ENCODE assay signal across 8 cellular contexts in the genomic region with DNA sequence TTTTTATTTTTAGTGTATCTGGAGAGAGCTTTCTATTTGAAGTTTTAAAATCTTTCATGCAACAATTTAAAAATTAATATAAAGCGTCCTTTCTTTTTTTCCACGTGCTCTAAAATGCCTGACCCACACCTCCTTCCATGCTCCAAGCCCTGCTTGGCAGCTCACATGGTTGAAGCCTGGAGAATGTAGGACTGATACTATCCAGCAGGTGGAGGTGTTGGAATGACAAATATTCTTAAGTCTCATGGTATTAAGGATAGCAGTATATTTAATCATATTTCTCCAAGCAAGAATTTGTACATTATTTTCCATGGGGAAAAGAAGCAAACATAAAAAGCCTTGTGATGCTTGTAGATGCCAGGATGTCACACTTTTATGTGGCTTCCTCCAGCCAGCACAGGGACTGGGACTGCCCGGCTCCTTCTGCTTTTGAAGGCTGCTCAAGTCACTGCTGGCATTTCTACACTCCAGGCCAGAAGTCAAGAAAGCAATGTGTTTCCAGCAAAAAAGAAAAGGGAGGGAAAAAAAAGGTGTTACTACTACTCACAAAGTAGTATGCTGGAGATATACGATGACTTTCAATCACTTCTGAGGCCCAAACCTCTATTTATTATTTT. TPM values are rescaled to one million over a fixed set of nuclear protein-coding genes. Genes with fewer than 3 reads are reported as not detected.
DNase-seq lines count a peak whose midpoint lies in the region; ATAC-seq, FAIRE-seq and TF ChIP-seq lines count a peak whose summit lies in the region.

No MANE protein-coding gene starts in this region.

- CTCF ChIA-PET in K562 (lab: Yijun Ruan, JAX; ENCODE audit: low intra/inter-chr PET ratio) = interaction anchor here (2.6 kb wide), 1 partner anchor 222 kb away, joined by 32 read pairs; no protein-coding TSS in a partner anchor

- H3K27ac ChIP-seq in K562 (ENCODE audit: extremely low read depth, low read depth, low read length) = no peak overlapping the region

- no peaks in the 10 kb centered on the region for H3K27me3 Mint-ChIP-seq in type B pancreatic cell

- intact Hi-C loops in K562 (cut with micrococcal nuclease) = loop anchor here (2.0 to 10.0 kb wide), 4 partner anchors 48 to 581 kb away; partner anchors contain the start of genes AGR2, ANKMY2 and BZW2

- H3K27ac Mint-ChIP-seq in type B pancreatic cell = no peak overlapping the region

- peak; percentile 65 to 67 for TF ChIP-seq RAD21 in K562 (CRISPR knock-in tag; conservative IDR thresholded peaks at IDR 0.05 in 1 of 2, IDR thresholded peaks at IDR 0.05 in 1 of 2)

- no peak overlapping the region for H3K4me3 Mint-ChIP-seq in type B pancreatic cell

- H3K4me2 ChIP-seq in K562 (ENCODE audit: insufficient read depth, low read length) = no peak overlapping the region

- H3K9me1 ChIP-seq in K562 (ENCODE audit: control insufficient read depth, insufficient read depth, low read length) = no peaks in the 10 kb centered on the region

- FAIRE-seq in K562 (lab: Jason Lieb, UNC) (peak; percentile 73), islet of Langerhans (lab: Jason Lieb, UNC) (peak; percentile 98)

- TF ChIP-seq CTCF in K562 (IDR thresholded peaks at IDR 0.05 in 2 of 3, conservative IDR thresholded peaks at IDR 0.05 in 1 of 3; ENCODE audit: insufficient read depth in 2 of 3, low read depth in 1 of 3, low read length in 3 of 3) = peak; percentile 46 to 69 (median 59)
- TF ChIP-seq CTCF in type B pancreatic cell (conservative IDR thresholded peaks at IDR 0.05) = peak; percentile 74

- H3K4me3 ChIP-seq in K562 = no peak overlapping the region

- POLR2A ChIA-PET in K562 (lab: Yijun Ruan, JAX) = interaction anchor here (1.0 kb wide), 1 partner anchor 567 kb away, joined by 3 read pairs; no protein-coding TSS in a partner anchor

- ATAC-seq in GM21381 (IDR thresholded peaks at IDR 0.05; ENCODE audit: unreplicated experiment) (peak; percentile 49), K562 (peak; percentile 94), GM19452 (IDR thresholded peaks at IDR 0.05; ENCODE audit: unreplicated experiment) (no peak), HG03095 (IDR thresholded peaks at IDR 0.05; ENCODE audit: unreplicated experiment) (no peak)

- WGBS in K562 (ENCODE audit: insufficient coverage, low coverage, missing lambda C conversion rate) = 83% methylated on average over 4 of the region's 4 CpGs

- H3K9me3 Mint-ChIP-seq in type B pancreatic cell = no peaks in the 10 kb centered on the region

- H4K20me1 ChIP-seq in K562 (replicated peaks; ENCODE audit: control insufficient read depth, insufficient read depth, low read length) = no peaks in the 10 kb centered on the region

- no peak for TF ChIP-seq EP300 in K562 (IDR thresholded peaks at IDR 0.05; ENCODE audit: low read length)

- no peak overlapping the region for H3K9ac ChIP-seq in K562 (ENCODE audit: insufficient read depth in 1 of 2, low read depth in 2 of 2, low read length in 2 of 2)

- no peak overlapping the region for H2AFZ ChIP-seq in K562 (ENCODE audit: low read depth, low read length)

- BruUV-seq in K562 (replicated peaks; lab: Mats Ljungman, UMichigan) = no TSS peak

- H3K4me1 Mint-ChIP-seq in type B pancreatic cell (ENCODE audit: unreplicated experiment) = peaks cover 6% of the 10 kb centered on the region

- H3K27me3 ChIP-seq in K562 (ENCODE audit: control insufficient read depth in 2 of 2, insufficient read depth in 2 of 2, low read length in 2 of 2) = no peaks in the 10 kb centered on the region

- no peak for TF ChIP-seq POLR2A in K562 (conservative IDR thresholded peaks at IDR 0.05)

- H3K9me3 ChIP-seq in K562 (replicated peaks; ENCODE audit: control insufficient read depth, insufficient read depth, low read depth, low read length) = no peaks in the 10 kb centered on the region

- no peaks in the 10 kb centered on the region for H3K4me1 ChIP-seq in K562 (replicated peaks in 1 of 2; ENCODE audit: control insufficient read depth in 2 of 2, insufficient read depth in 2 of 2, low read length in 2 of 2)

- no peaks in the 10 kb centered on the region for H3K79me2 ChIP-seq in K562 (ENCODE audit: control insufficient read depth, insufficient read depth, low read length)

- H3K36me3 Mint-ChIP-seq in type B pancreatic cell = peaks cover 53% of the 10 kb centered on the region

- peaks cover 100% of the 10 kb centered on the region for H3K36me3 ChIP-seq in K562 (ENCODE audit: control insufficient read depth, insufficient read depth, low read length)

- DNase-seq in COR-L47 (lab: John Stamatoyannopoulos, UW) (peak; percentile 19), NCI-H1694 treated with DMSO at 0.1 percent for 48 hours (lab: John Stamatoyannopoulos, UW) (peak; percentile 62), K562 (ENCODE audit: extremely low read depth in 1 of 4, low spot score in 3 of 4) (peak; percentile 35 to 63 (median 46)), type B pancreatic cell (ENCODE audit: extremely low spot score, unreplicated experiment) (no peak)

- in situ Hi-C loops in K562 (cut with MboI) = loop anchor here (5.0 kb wide), 1 partner anchor 222 kb away; no protein-coding TSS in a partner anchor

TF ChIP-seq in K562, 482 proteins besides CTCF, POLR2A, EP300 and RAD21 (continues in another document):
- TF ChIP-seq SMC3 (conservative IDR thresholded peaks at IDR 0.05; ENCODE audit: insufficient read depth, low read depth, low read length) (peak; percentile 13; the same call in 1 of the 2 replicates), NFE2 (IDR thresholded peaks at IDR 0.05; ENCODE audit: low read depth) (no peak)

RNA-seq across cellular contexts. Expression of gene BZW2, which starts 49.7 kb away (rescaled TPM):
- 46.8 and 66.2 TPM in 2 replicates for total RNA-seq in K562 (2011; cell fraction: chromatin; rRNA removed; ENCODE audit: low replicate concordance)
- 32.0 and 35.4 TPM in 2 replicates for total RNA-seq in K562 (2011; cell fraction: nucleolus; rRNA removed)
- total RNA-seq in K562 (2011; cell fraction: nucleoplasm; rRNA removed) = 50.6 and 71.3 TPM in 2 replicates
- total RNA-seq in K562 (2014; rRNA removed) (133 and 168 TPM in 2 replicates), K562 (2014; rRNA removed; fragmentation: Illumina TruSeq; extraction: Trizol) (188 and 204 TPM in 2 replicates), K562 (2015; rRNA removed; fragmentation: Illumina TruSeq; extraction: Trizol) (163 and 167 TPM in 2 replicates), K562 (2021) (146 and 159 TPM in 2 replicates), type B pancreatic cell (ENCODE audit: low replicate concordance) (73.3 and 89.8 TPM in 2 replicates)
- polyA plus RNA-seq in K562 (2011; rRNA removed) (140 and 155 TPM in 2 replicates), K562 (2014; fragmentation: Illumina TruSeq; extraction: Trizol) (222 and 244 TPM in 2 replicates), K562 (2014; fragmentation: Nextera tagmentation; extraction: Ambion mirVana) (100 to 1,000 TPM; 251 to 316 TPM), K562 (2014; rRNA removed) (137 and 173 TPM in 2 replicates)
- 65.1 and 82.4 TPM in 2 replicates for polyA plus RNA-seq in K562 (2011; cell fraction: cytosol; rRNA removed)
- polyA plus RNA-seq in K562 (2011; cell fraction: nucleus; rRNA removed) = 52.4 and 74.8 TPM in 2 replicates
- polyA plus RNA-seq in K562 (2012) = 130 and 147 TPM in 2 replicates
- polyA minus RNA-seq in K562 (2011; rRNA and poly(A)+ RNA removed) = 77.1 and 82.6 TPM in 2 replicates
- polyA minus RNA-seq in K562 (2011; cell fraction: cytosol; rRNA and poly(A)+ RNA removed) = 80.0 and 90.3 TPM in 2 replicates
- polyA minus RNA-seq in K562 (2011; cell fraction: nucleus; rRNA and poly(A)+ RNA removed) = 16.7 and 29.4 TPM in 2 replicates

RNA-seq across cellular contexts. Expression of gene ANKMY2, which starts 50.2 kb away (rescaled TPM):
- 32.4 and 48.1 TPM in 2 replicates for total RNA-seq in K562 (2011; cell fraction: chromatin; rRNA removed; ENCODE audit: low replicate concordance)
- total RNA-seq in K562 (2011; cell fraction: nucleolus; rRNA removed) = 19.8 and 24.7 TPM in 2 replicates
- 20.9 and 23.6 TPM in 2 replicates for total RNA-seq in K562 (2011; cell fraction: nucleoplasm; rRNA removed)
- total RNA-seq in K562 (2014; rRNA removed) (41.1 and 41.4 TPM in 2 replicates), K562 (2014; rRNA removed; fragmentation: Illumina TruSeq; extraction: Trizol) (57.0 and 64.3 TPM in 2 replicates), K562 (2015; rRNA removed; fragmentation: Illumina TruSeq; extraction: Trizol) (48.7 and 52.6 TPM in 2 replicates), K562 (2021) (43.7 and 44.0 TPM in 2 replicates), type B pancreatic cell (ENCODE audit: low replicate concordance) (15.2 and 21.5 TPM in 2 replicates)
- polyA plus RNA-seq in K562 (2011; rRNA removed) (58.5 and 71.5 TPM in 2 replicates), K562 (2014; fragmentation: Illumina TruSeq; extraction: Trizol) (45.7 and 48.8 TPM in 2 replicates), K562 (2014; fragmentation: Nextera tagmentation; extraction: Ambion mirVana) (10 to 100 TPM; 38.9 to 70.3 TPM), K562 (2014; rRNA removed) (45.7 and 48.4 TPM in 2 replicates)
- 17.1 and 33.8 TPM in 2 replicates for polyA plus RNA-seq in K562 (2011; cell fraction: cytosol; rRNA removed)
- 37.1 and 45.7 TPM in 2 replicates for polyA plus RNA-seq in K562 (2011; cell fraction: nucleus; rRNA removed)
- 42.1 and 43.9 TPM in 2 replicates for polyA plus RNA-seq in K562 (2012)
- polyA minus RNA-seq in K562 (2011; rRNA and poly(A)+ RNA removed) = 78.8 and 85.3 TPM in 2 replicates
- polyA minus RNA-seq in K562 (2011; cell fraction: cytosol; rRNA and poly(A)+ RNA removed) = 22.1 and 26.2 TPM in 2 replicates
- polyA minus RNA-seq in K562 (2011; cell fraction: nucleus; rRNA and poly(A)+ RNA removed) = 21.3 and 34.0 TPM in 2 replicates

RNA-seq across cellular contexts. Expression of gene TSPAN13, which starts 57.8 kb away (rescaled TPM):
- total RNA-seq in K562 (2011; cell fraction: chromatin; rRNA removed; ENCODE audit: low replicate concordance) = 20.7 and 45.9 TPM in 2 replicates
- 26.2 and 28.2 TPM in 2 replicates for total RNA-seq in K562 (2011; cell fraction: nucleolus; rRNA removed)
- 50.4 and 66.6 TPM in 2 replicates for total RNA-seq in K562 (2011; cell fraction: nucleoplasm; rRNA removed)
- total RNA-seq in K562 (2014; rRNA removed) = 12.8 and 16.6 TPM in 2 replicates
- total RNA-seq in K562 (2014; rRNA removed; fragmentation: Illumina TruSeq; extraction: Trizol) = 29.2 and 32.5 TPM in 2 replicates
- total RNA-seq in K562 (2015; rRNA removed; fragmentation: Illumina TruSeq; extraction: Trizol) = 14.3 and 16.4 TPM in 2 replicates
- total RNA-seq in K562 (2021) = 26.8 and 28.9 TPM in 2 replicates
- polyA plus RNA-seq in K562 (2011; rRNA removed) = 23.3 and 46.3 TPM in 2 replicates
- 14.2 and 22.5 TPM in 2 replicates for polyA plus RNA-seq in K562 (2011; cell fraction: cytosol; rRNA removed)
- polyA plus RNA-seq in K562 (2011; cell fraction: nucleus; rRNA removed) = 8.5 and 10.1 TPM in 2 replicates
- polyA plus RNA-seq in K562 (2012) = 17.7 and 21.3 TPM in 2 replicates
- 25.0 and 29.3 TPM in 2 replicates for polyA plus RNA-seq in K562 (2014; fragmentation: Illumina TruSeq; extraction: Trizol)
- 1 to 10 TPM; 7.8 to 9.8 TPM for polyA plus RNA-seq in K562 (2014; fragmentation: Nextera tagmentation; extraction: Ambion mirVana)
- polyA plus RNA-seq in K562 (2014; rRNA removed) = 20.0 and 23.9 TPM in 2 replicates
- polyA minus RNA-seq in K562 (2011; rRNA and poly(A)+ RNA removed) = 12.9 and 21.0 TPM in 2 replicates
- 8.0 and 14.1 TPM in 2 replicates for polyA minus RNA-seq in K562 (2011; cell fraction: cytosol; rRNA and poly(A)+ RNA removed)
- polyA minus RNA-seq in K562 (2011; cell fraction: nucleus; rRNA and poly(A)+ RNA removed) = 3.5 and 5.3 TPM in 2 replicates
- 65.1 and 99.5 TPM in 2 replicates for total RNA-seq in type B pancreatic cell (ENCODE audit: low replicate concordance)

Comparison
In these comparisons a context has a peak if more than half of its experiments do, and no peak if none do; other contexts are left out.
1. ATAC-seq: peak in GM21381 (single experiment) and K562 (single experiment); none in GM19452 (single experiment) and HG03095 (single experiment).